Comparison of ENCODE assay signal across 33 cellular contexts in the genomic region with DNA sequence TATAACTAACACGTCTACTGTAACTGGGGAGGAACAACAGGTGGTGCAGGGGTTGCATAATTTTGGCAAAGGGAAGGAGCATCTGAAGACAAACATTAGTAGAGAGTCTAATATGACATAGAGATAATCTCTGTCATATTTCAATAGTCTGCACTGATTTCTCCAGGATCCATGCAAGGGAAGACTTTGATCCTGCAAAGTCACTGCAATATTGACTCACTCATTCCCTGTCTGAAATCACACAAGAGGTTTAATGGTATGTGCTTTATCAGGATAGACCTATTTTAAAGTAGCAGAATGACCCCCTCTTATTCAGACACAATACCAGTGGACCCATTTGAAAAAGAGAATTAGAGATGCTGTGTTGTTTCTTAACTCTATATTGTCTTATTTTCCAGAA.
"Had no signal": no experiment of that assay in that cellular context is flagged by ENCODE, and none has a peak within 500 bp of the region (broad histone marks: within the 10 kb centered on the region; RNA-seq: fewer than 3 reads in every experiment).

No MANE protein-coding gene starts in this region.

- H3K36me3 ChIP-seq: ascending aorta, cardiac muscle cell, WERI-Rb-1 had no signal

- ATAC-seq: activated CD4-positive, alpha-beta T cell treated with anti-CD3 and anti-CD28 coated beads for 36 hours; activated CD4-positive, CD25-positive, alpha-beta regulatory T cell treated with anti-CD3 and anti-CD28 coated beads, Interleukin-2, amount 50 U/mL, for 24 hours; activated CD8-positive, alpha-beta memory T cell treated with anti-CD3 and anti-CD28 coated beads, Interleukin-2, amount 10 ng/mL, durations not matched to agents 7 days and 5 days; activated CD8-positive, alpha-beta T cell treated with anti-CD3 and anti-CD28 coated beads, Interleukin-2, amount 10 ng/mL, durations not matched to agents 7 days and 5 days; activated naive CD8-positive, alpha-beta T cell treated with anti-CD3 and anti-CD28 coated beads, Interleukin-2, amount 50 U/mL, for 24 hours; WTC11 had no signal

- H3K4me1 ChIP-seq: ascending aorta had no signal

- H3K27me3 ChIP-seq: ascending aorta, cardiac muscle cell had no signal

- H3K4me3 ChIP-seq: ascending aorta, cardiac muscle cell had no signal

- DNase-seq: activated CD4-positive, alpha-beta memory T cell treated with anti-CD3 and anti-CD28 coated beads, Interleukin-2, amount 10 ng/mL, durations not matched to agents 7 days and 5 days; activated CD4-positive, alpha-beta T cell treated with anti-CD3 and anti-CD28 coated beads for 1 hour; activated CD4-positive, alpha-beta T cell treated with anti-CD3 and anti-CD28 coated beads for 36 hours; activated CD4-positive, alpha-beta T cell treated with anti-CD3 and anti-CD28 coated beads for 48 hours; activated CD4-positive, alpha-beta T cell treated with anti-CD3 and anti-CD28 coated beads, Interleukin-2, amount 10 ng/mL, durations not matched to agents 7 days and 5 days; activated CD4-positive, alpha-beta T cell treated with anti-CD3 and anti-CD28 coated beads, Interleukin-2, amount 50 U/mL, for 48 hours; activated CD4-positive, CD25-positive, alpha-beta regulatory T cell; activated CD8-positive, alpha-beta memory T cell treated with anti-CD3 and anti-CD28 coated beads for 24 hours; activated CD8-positive, alpha-beta memory T cell treated with anti-CD3 and anti-CD28 coated beads, Interleukin-2, amount 10 ng/mL, durations not matched to agents 7 days and 5 days; activated CD8-positive, alpha-beta memory T cell treated with anti-CD3 and anti-CD28 coated beads, Interleukin-2, amount 50 U/mL, for 48 hours; activated CD8-positive, alpha-beta T cell treated with anti-CD3 and anti-CD28 coated beads, Interleukin-2, amount 10 ng/mL, durations not matched to agents 7 days and 5 days; activated effector memory CD4-positive, alpha-beta T cell treated with Interleukin-2 at 50 U/mL for 16 hours; activated gamma-delta T cell; activated naive CD4-positive, alpha-beta T cell treated with anti-CD3 and anti-CD28 coated beads, Interleukin-2, amount 10 ng/mL, durations not matched to agents 7 days and 5 days; activated naive CD4-positive, alpha-beta T cell treated with Interleukin-2 at 50 U/mL for 16 hours; activated naive CD8-positive, alpha-beta T cell treated with anti-CD3 and anti-CD28 coated beads, Interleukin-2, amount 10 ng/mL, durations not matched to agents 7 days and 5 days; activated naive CD8-positive, alpha-beta T cell treated with anti-CD3 and anti-CD28 coated beads, Interleukin-2, amount 50 U/mL, for 24 hours; activated T-cell treated with anti-CD3 and anti-CD28 coated beads, Interleukin-2, amount 50 U/mL, for 24 hours; activated T-cell treated with anti-CD3 and anti-CD28 coated beads, Interleukin-2, amount 50 U/mL, for 48 hours; amygdala; anterior cingulate cortex; caudate nucleus; cerebellar nuclear complex; T-helper 1 cell; T-helper 2 cell; T-helper 9 cell; WERI-Rb-1 had no signal

- H3K9me3 ChIP-seq: ascending aorta had no signal

- FAIRE-seq: bronchial epithelial cell, TTC549 had no signal

- H3K27ac ChIP-seq: ascending aorta, cardiac muscle cell, WERI-Rb-1 had no signal
